Comparison of ENCODE assay signal across 22 cellular contexts in the genomic region with DNA sequence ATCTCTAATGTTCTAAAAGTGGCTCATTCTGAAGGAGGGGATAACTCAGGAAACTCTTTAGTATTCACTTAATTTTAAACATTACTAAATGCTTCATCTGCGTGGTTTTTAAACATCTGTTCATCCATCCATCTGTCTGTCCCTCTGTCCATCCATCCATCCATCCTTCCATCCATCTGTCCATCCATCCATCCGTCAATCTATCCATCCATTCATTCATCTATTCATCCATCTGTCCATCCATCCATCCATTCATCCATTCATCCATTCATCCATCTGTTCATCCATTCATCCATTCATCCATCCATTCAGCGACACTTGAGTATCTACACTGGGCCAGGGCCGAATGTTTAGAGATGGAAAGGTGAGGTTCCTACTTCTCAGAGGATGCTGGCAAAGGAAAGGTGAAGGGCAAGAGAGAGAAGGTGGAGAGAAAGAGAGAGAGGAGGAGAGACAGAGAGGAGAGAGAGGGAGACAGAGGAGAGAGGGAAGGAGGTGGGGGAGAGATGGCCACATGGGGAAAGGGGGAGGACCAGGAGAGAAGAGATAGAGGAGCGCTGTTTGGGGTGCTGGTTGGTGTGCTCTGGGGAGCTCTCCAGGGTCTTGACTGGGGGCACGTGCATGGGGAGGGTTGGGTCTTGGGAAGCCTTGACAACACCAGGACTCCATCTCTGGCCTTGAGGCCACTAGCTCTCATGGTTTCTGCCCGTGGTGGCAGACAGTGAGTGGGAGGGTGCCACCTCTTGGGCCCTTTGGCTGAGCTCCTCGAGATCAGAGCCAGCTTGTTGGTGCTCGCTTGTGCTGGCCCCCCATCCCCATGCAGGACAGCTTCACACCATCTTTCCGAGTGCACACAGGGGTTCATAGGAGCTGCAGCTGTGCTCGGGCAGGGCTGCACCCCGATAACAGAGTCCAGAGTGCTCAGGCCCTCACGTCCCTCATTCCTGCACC. TPM values are rescaled to one million over a fixed set of nuclear protein-coding genes. Genes with fewer than 3 reads are reported as not detected.
A peak's percentile ranks its signal among the peaks of the same experiment; 100 is the strongest.
DNase-seq lines count a peak whose midpoint lies in the region; ATAC-seq and TF ChIP-seq lines count a peak whose summit lies in the region.
"Had no signal": no experiment of that assay in that cellular context is flagged by ENCODE, and none has a peak within 500 bp of the region (broad histone marks: within the 10 kb centered on the region; RNA-seq: fewer than 3 reads in every experiment).

No MANE protein-coding gene starts in this region.

- no peak for ATAC-seq in activated naive CD8-positive, alpha-beta T cell treated with anti-CD3 and anti-CD28 coated beads, Interleukin-2, amount 10 ng/mL, durations not matched to agents 7 days and 5 days (ENCODE audit: low read depth)
- no peak for ATAC-seq in activated naive CD8-positive, alpha-beta T cell treated with anti-CD3 and anti-CD28 coated beads, Interleukin-2, amount 50 U/mL, for 24 hours
- no peak for ATAC-seq in effector memory CD8-positive, alpha-beta T cell (replicated peaks)
- ATAC-seq in lower lobe of right lung (no peak), HG03139 (IDR thresholded peaks at IDR 0.05; ENCODE audit: unreplicated experiment) (no peak)
- ATAC-seq: activated T-cell treated with anti-CD3 and anti-CD28 coated beads, Interleukin-2, amount 50 U/mL, for 72 hours; natural killer cell treated with Interleukin-12 subunit alpha and Interleukin-12 subunit beta and Interleukin-15 and Interleukin-18, amount 100 ng/mL, for 72 hours; stimulated activated naive CD8-positive, alpha-beta T cell treated with anti-CD3 and anti-CD28 coated beads, Interleukin-15, amount 100 ng/mL, for 72 hours had no signal

- no peak for TF ChIP-seq CTCF in lower lobe of right lung (IDR thresholded peaks at IDR 0.05)

- intact Hi-C loops in lower lobe of right lung (cut with DNase I): no loop called here

- H3K27ac Mint-ChIP-seq in activated naive CD8-positive, alpha-beta T cell treated with anti-CD3 and anti-CD28 coated beads, Interleukin-2, amount 10 ng/mL, durations not matched to agents 7 days and 5 days: peak overlapping the region; percentile 6
- H3K27ac Mint-ChIP-seq in activated naive CD8-positive, alpha-beta T cell treated with anti-CD3 and anti-CD28 coated beads, Interleukin-2, amount 50 U/mL, for 24 hours: no peak overlapping the region
- H3K27ac Mint-ChIP-seq in effector memory CD8-positive, alpha-beta T cell: peak overlapping the region; percentile 27 to 47
- H3K27ac Mint-ChIP-seq: activated T-cell treated with anti-CD3 and anti-CD28 coated beads, Interleukin-2, amount 50 U/mL, for 72 hours; natural killer cell treated with Interleukin-12 subunit alpha and Interleukin-12 subunit beta and Interleukin-15 and Interleukin-18, amount 100 ng/mL, for 72 hours; T-helper 1 cell treated with Interleukin-12 subunit alpha and Interleukin-12 subunit beta and Interleukin-4 antibody, amounts not matched to agents 30 μg/mL and 1 μg/mL, for 36 hours; type B pancreatic cell had no signal

- peaks cover 28% of the 10 kb centered on the region for H3K4me1 Mint-ChIP-seq in activated naive CD8-positive, alpha-beta T cell treated with anti-CD3 and anti-CD28 coated beads, Interleukin-2, amount 10 ng/mL, durations not matched to agents 7 days and 5 days
- H3K4me1 Mint-ChIP-seq in activated naive CD8-positive, alpha-beta T cell treated with anti-CD3 and anti-CD28 coated beads, Interleukin-2, amount 50 U/mL, for 24 hours: peaks cover 22% of the 10 kb centered on the region
- H3K4me1 Mint-ChIP-seq in effector memory CD8-positive, alpha-beta T cell (ENCODE audit: low read depth in 2 of 2): peaks cover 22 to 23% of the 10 kb centered on the region in 2 donors

- H3K36me3 Mint-ChIP-seq in activated naive CD8-positive, alpha-beta T cell treated with anti-CD3 and anti-CD28 coated beads, Interleukin-2, amount 10 ng/mL, durations not matched to agents 7 days and 5 days: peaks cover 7% of the 10 kb centered on the region
- H3K36me3 Mint-ChIP-seq in activated naive CD8-positive, alpha-beta T cell treated with anti-CD3 and anti-CD28 coated beads, Interleukin-2, amount 50 U/mL, for 24 hours (ENCODE audit: low read depth): no peaks in the 10 kb centered on the region
- peaks cover 25% of the 10 kb centered on the region for H3K36me3 Mint-ChIP-seq in effector memory CD8-positive, alpha-beta T cell (ENCODE audit: insufficient read depth)
- H3K36me3 Mint-ChIP-seq: natural killer cell treated with Interleukin-12 subunit alpha and Interleukin-12 subunit beta and Interleukin-15 and Interleukin-18, amount 100 ng/mL, for 72 hours; type B pancreatic cell had no signal

- H3K27me3 Mint-ChIP-seq in activated naive CD8-positive, alpha-beta T cell treated with anti-CD3 and anti-CD28 coated beads, Interleukin-2, amount 10 ng/mL, durations not matched to agents 7 days and 5 days: no peaks in the 10 kb centered on the region
- H3K27me3 Mint-ChIP-seq in activated naive CD8-positive, alpha-beta T cell treated with anti-CD3 and anti-CD28 coated beads, Interleukin-2, amount 50 U/mL, for 24 hours: no peaks in the 10 kb centered on the region
- H3K27me3 Mint-ChIP-seq in effector memory CD8-positive, alpha-beta T cell: no peaks in the 10 kb centered on the region
- H3K27me3 Mint-ChIP-seq: stimulated activated naive CD8-positive, alpha-beta T cell treated with anti-CD3 and anti-CD28 coated beads, Interleukin-15, amount 100 ng/mL, for 72 hours had no signal

- no peak overlapping the region for H3K4me3 Mint-ChIP-seq in activated naive CD8-positive, alpha-beta T cell treated with anti-CD3 and anti-CD28 coated beads, Interleukin-2, amount 10 ng/mL, durations not matched to agents 7 days and 5 days
- H3K4me3 Mint-ChIP-seq in activated naive CD8-positive, alpha-beta T cell treated with anti-CD3 and anti-CD28 coated beads, Interleukin-2, amount 50 U/mL, for 24 hours: no peak overlapping the region
- H3K4me3 Mint-ChIP-seq in effector memory CD8-positive, alpha-beta T cell: no peak overlapping the region
- H3K4me3 Mint-ChIP-seq: activated T-cell treated with anti-CD3 and anti-CD28 coated beads, Interleukin-2, amount 50 U/mL, for 72 hours; natural killer cell treated with Interleukin-12 subunit alpha and Interleukin-12 subunit beta and Interleukin-15 and Interleukin-18, amount 100 ng/mL, for 72 hours; stimulated activated naive CD8-positive, alpha-beta T cell treated with anti-CD3 and anti-CD28 coated beads, Interleukin-15, amount 100 ng/mL, for 72 hours; T-helper 1 cell treated with Interleukin-12 subunit alpha and Interleukin-12 subunit beta and Interleukin-4 antibody, amounts not matched to agents 30 μg/mL and 1 μg/mL, for 36 hours; type B pancreatic cell had no signal

- H3K4me3 ChIP-seq in lower lobe of right lung: no peak overlapping the region
- H3K4me3 ChIP-seq in SJCRH30: no peak overlapping the region
- H3K4me3 ChIP-seq: hepatocyte had no signal

- peak overlapping the region; percentile 78 for H3K27ac ChIP-seq in lower lobe of right lung
- peak overlapping the region; percentile 16 for H3K27ac ChIP-seq in substantia nigra (ENCODE audit: low read depth, low read length, poor library complexity, severe bottlenecking)
- no peak overlapping the region for H3K27ac ChIP-seq in SJCRH30
- H3K27ac ChIP-seq: 22Rv1 had no signal

- H3K36me3 ChIP-seq in lower lobe of right lung: no peaks in the 10 kb centered on the region
- H3K36me3 ChIP-seq in SJCRH30: no peaks in the 10 kb centered on the region

- H3K27me3 ChIP-seq in lower lobe of right lung (ENCODE audit: low read depth) (no peaks in the 10 kb centered on the region), SJCRH30 (peaks cover 15% of the 10 kb centered on the region)
- H3K27me3 ChIP-seq: hepatocyte had no signal

- no peak for DNase-seq in activated naive CD8-positive, alpha-beta T cell treated with anti-CD3 and anti-CD28 coated beads, Interleukin-2, amount 10 ng/mL, durations not matched to agents 7 days and 5 days
- no peak for DNase-seq in activated naive CD8-positive, alpha-beta T cell treated with anti-CD3 and anti-CD28 coated beads, Interleukin-2, amount 50 U/mL, for 24 hours
- DNase-seq in effector memory CD8-positive, alpha-beta T cell: no peak
- no peak for DNase-seq in lower lobe of right lung
- no peak for DNase-seq in substantia nigra (lab: John Stamatoyannopoulos, UW)
- no peak for DNase-seq in NOMO-1 treated with DMSO at 0.1 percent for 48 hours (lab: John Stamatoyannopoulos, UW; ENCODE audit: unreplicated experiment)
- no peak for DNase-seq in SJCRH30
- DNase-seq: activated CD4-positive, alpha-beta T cell treated with anti-CD3 and anti-CD28 coated beads for 48 hours; activated naive CD4-positive, alpha-beta T cell treated with Interleukin-2 at 50 U/mL for 16 hours; activated T-cell treated with anti-CD3 and anti-CD28 coated beads, Interleukin-2, amount 50 U/mL, for 72 hours; NCI-H1048; NCI-H2029; NCI-H2227 treated with DMSO at 0.1 percent for 48 hours; stimulated activated CD4-positive, alpha-beta T cell treated with anti-CD3 and anti-CD28 coated beads, Interleukin-15, amount 100 ng/mL, for 24 hours; stimulated activated naive CD8-positive, alpha-beta T cell treated with anti-CD3 and anti-CD28 coated beads, Interleukin-15, amount 100 ng/mL, for 72 hours had no signal

- H3K9me3 ChIP-seq in lower lobe of right lung (no peaks in the 10 kb centered on the region), SJCRH30 (replicated peaks) (no peaks in the 10 kb centered on the region)

- POLR2A ChIA-PET in activated naive CD8-positive, alpha-beta T cell treated with anti-CD3 and anti-CD28 coated beads, Interleukin-2, amount 10 ng/mL, durations not matched to agents 7 days and 5 days (lab: Charles Lee): no interaction called here

- H3K4me1 ChIP-seq in lower lobe of right lung (peaks cover 56% of the 10 kb centered on the region), SJCRH30 (no peaks in the 10 kb centered on the region)

- H3K9me3 Mint-ChIP-seq in activated naive CD8-positive, alpha-beta T cell treated with anti-CD3 and anti-CD28 coated beads, Interleukin-2, amount 10 ng/mL, durations not matched to agents 7 days and 5 days: no peaks in the 10 kb centered on the region
- no peaks in the 10 kb centered on the region for H3K9me3 Mint-ChIP-seq in activated naive CD8-positive, alpha-beta T cell treated with anti-CD3 and anti-CD28 coated beads, Interleukin-2, amount 50 U/mL, for 24 hours
- H3K9me3 Mint-ChIP-seq in effector memory CD8-positive, alpha-beta T cell: no peaks in the 10 kb centered on the region
- H3K9me3 Mint-ChIP-seq: activated T-cell treated with anti-CD3 and anti-CD28 coated beads, Interleukin-2, amount 50 U/mL, for 72 hours; natural killer cell treated with Interleukin-12 subunit alpha and Interleukin-12 subunit beta and Interleukin-15 and Interleukin-18, amount 100 ng/mL, for 72 hours; stimulated activated naive CD8-positive, alpha-beta T cell treated with anti-CD3 and anti-CD28 coated beads, Interleukin-15, amount 100 ng/mL, for 72 hours; T-helper 1 cell treated with Interleukin-12 subunit alpha and Interleukin-12 subunit beta and Interleukin-4 antibody, amounts not matched to agents 30 μg/mL and 1 μg/mL, for 36 hours; type B pancreatic cell had no signal

RNA-seq across cellular contexts. Expression of a gene that starts 45.6 kb away (rescaled TPM):
- 10 to 100 TPM; 12.2 to 13.2 TPM for total RNA-seq in activated naive CD8-positive, alpha-beta T cell treated with anti-CD3 and anti-CD28 coated beads, Interleukin-2, amount 10 ng/mL, durations not matched to agents 7 days and 5 days
- 74.9 TPM for total RNA-seq in lower lobe of right lung
- total RNA-seq in SJCRH30 (2014; rRNA removed; shearing (Covaris generic)): 0.03 and 0.04 TPM in 2 replicates
- total RNA-seq: LHCN-M2 had no signal

RNA-seq across cellular contexts. Expression of a gene that starts 50.7 kb away (rescaled TPM):
- total RNA-seq in activated naive CD8-positive, alpha-beta T cell treated with anti-CD3 and anti-CD28 coated beads, Interleukin-2, amount 10 ng/mL, durations not matched to agents 7 days and 5 days: not detected
- 19.0 TPM for total RNA-seq in lower lobe of right lung
- 48.5 and 52.7 TPM in 2 replicates for total RNA-seq in SJCRH30 (2014; rRNA removed; shearing (Covaris generic))
- total RNA-seq: activated T-cell treated with anti-CD3 and anti-CD28 coated beads, Interleukin-2, amount 50 U/mL, for 72 hours; LHCN-M2; natural killer cell treated with Interleukin-12 subunit alpha and Interleukin-12 subunit beta and Interleukin-15 and Interleukin-18, amount 100 ng/mL, for 72 hours had no signal

Comparison
In these comparisons a context has a peak if more than half of its experiments do, and no peak if none do; other contexts are left out.
1. RNA of a gene that starts 45.6 kb away (total RNA-seq): 74.9 TPM in lower lobe of right lung (single experiment) and 12.2 to 13.2 TPM in activated naive CD8-positive, alpha-beta T cell treated with anti-CD3 and anti-CD28 coated beads, Interleukin-2, amount 10 ng/mL, durations not matched to agents 7 days and 5 days; 0.03 to 0.04 TPM in SJCRH30; every median in the first group is over 10 times any median in the second.
2. RNA of a gene that starts 50.7 kb away (total RNA-seq): 48.5 to 52.7 TPM in SJCRH30 and 19.0 TPM in lower lobe of right lung (single experiment); not detected in activated naive CD8-positive, alpha-beta T cell treated with anti-CD3 and anti-CD28 coated beads, Interleukin-2, amount 10 ng/mL, durations not matched to agents 7 days and 5 days; every median in the first group is over 10 times any median in the second.